Comparison of ENCODE assay signal across 1 cellular context in genomic region chr19:18385675-18386542, GRCh38.
TF ChIP-seq lines count a peak whose summit lies in the region.

GDF15 (plus strand) TSS chr19:18386158; CDS start chr19:18386190, 32 bp downstream.

TF ChIP-seq in K562, 482 proteins besides CTCF, POLR2A, EP300 and RAD21 (continued from another document and continues in another):
- TF ChIP-seq ZBTB33 (CRISPR knock-in tag; IDR thresholded peaks at IDR 0.05) (peak; percentile 35), ZNF431 (CRISPR knock-in tag; IDR thresholded peaks at IDR 0.05) (peak; percentile 63; the same call in 1 of the 2 replicates), HMGXB4 (CRISPR knock-in tag; IDR thresholded peaks at IDR 0.05) (peak; percentile 94), SMAD4 (CRISPR knock-in tag; conservative IDR thresholded peaks at IDR 0.05) (peak; percentile 93), E2F6 (IDR thresholded peaks at IDR 0.05; ENCODE audit: borderline replicate concordance in 1 of 2, extremely low read depth in 1 of 2, insufficient read depth in 1 of 2, insufficient read length in 1 of 2, low read depth in 1 of 2, low read length in 1 of 2, poor library complexity in 1 of 2, severe bottlenecking in 1 of 2) (peak; percentile 41 to 66), ETV1 (tag; conservative IDR thresholded peaks at IDR 0.05; ENCODE audit: low read depth) (peak; percentile 36; the same call in 1 of the 2 replicates), HEY1 (CRISPR knock-in tag; IDR thresholded peaks at IDR 0.05; ENCODE audit: borderline replicate concordance) (peak; percentile 5; the same call in 1 of the 2 replicates), NFE2 (IDR thresholded peaks at IDR 0.05; ENCODE audit: low read depth) (peak; percentile 46), GABPB2 (CRISPR knock-in tag; conservative IDR thresholded peaks at IDR 0.05) (peak; percentile 59; the same call in 1 of the 2 replicates), HMG20B (CRISPR knock-in tag; IDR thresholded peaks at IDR 0.05) (no peak; the same call in 1 of the 2 replicates), SMAD1 (IDR thresholded peaks at IDR 0.05; ENCODE audit: low read depth, low read length, partially characterized antibody) (peak; percentile 98), KLF13 (tag; IDR thresholded peaks at IDR 0.05; ENCODE audit: borderline replicate concordance, low read depth) (peak; percentile 52), RBM39 (optimal IDR thresholded peaks at IDR 0.05; ENCODE audit: low read depth, low read length) (peak; percentile 68), SMC3 (conservative IDR thresholded peaks at IDR 0.05; ENCODE audit: insufficient read depth, low read depth, low read length) (peak; percentile 57), L3MBTL2 (IDR thresholded peaks at IDR 0.05) (peak; percentile 67), NBN (IDR thresholded peaks at IDR 0.05; ENCODE audit: low read depth) (peak; percentile 93), SIRT6 (IDR thresholded peaks at IDR 0.05; ENCODE audit: low read depth, low read length) (no peak), COPS2 (conservative IDR thresholded peaks at IDR 0.05) (no peak), PATZ1 (CRISPR knock-in tag; IDR thresholded peaks at IDR 0.05; ENCODE audit: borderline replicate concordance) (no peak; the same call in 1 of the 2 replicates), JUNB (CRISPR knock-in tag; conservative IDR thresholded peaks at IDR 0.05) (no peak), ARID2 (IDR thresholded peaks at IDR 0.05) (no peak), ZFP30 (CRISPR knock-in tag; IDR thresholded peaks at IDR 0.05; ENCODE audit: borderline replicate concordance) (no peak), HNRNPL (IDR thresholded peaks at IDR 0.05; ENCODE audit: low read depth, low read length) (no peak), IFI16 (CRISPR knock-in tag; IDR thresholded peaks at IDR 0.05) (no peak), HDGF (IDR thresholded peaks at IDR 0.05) (0 out of 2 replicates have a peak, but pooled peaks have one; percentile 33), ZNF445 (CRISPR knock-in tag; IDR thresholded peaks at IDR 0.05; ENCODE audit: low read depth) (no peak), FOXK1 (CRISPR knock-in tag; IDR thresholded peaks at IDR 0.05; ENCODE audit: borderline replicate concordance) (no peak), KLF1 (tag; IDR thresholded peaks at IDR 0.05) (no peak), TOE1 (IDR thresholded peaks at IDR 0.05; ENCODE audit: borderline replicate concordance) (peak; percentile 79; the same call in 1 of the 2 replicates), TOE1 (CRISPR knock-in tag; IDR thresholded peaks at IDR 0.05; ENCODE audit: borderline replicate concordance, low read depth) (peak; percentile 95; the same call in 1 of the 2 replicates), CBX8 (IDR thresholded peaks at IDR 0.05; ENCODE audit: borderline replicate concordance, extremely low read depth, low read depth, low read length, poor library complexity, severe bottlenecking) (no peak), ZNF274 (IDR thresholded peaks at IDR 0.05; ENCODE audit: borderline replicate concordance, low read depth, low read length) (no peak), PHF8 (IDR thresholded peaks at IDR 0.05; ENCODE audit: borderline replicate concordance, low read length) (peak; percentile 67; the same call in 1 of the 2 replicates), EZH2 (IDR thresholded peaks at IDR 0.05; ENCODE audit: borderline replicate concordance, low read depth, low read length) (no peak), TRIM28 (IDR thresholded peaks at IDR 0.05) (peak; percentile 51; the same call in 1 of the 2 replicates), NR2C2 (CRISPR knock-in tag; IDR thresholded peaks at IDR 0.05) (peak; percentile 60; the same call in 1 of the 2 replicates), NR2C2 (tag; IDR thresholded peaks at IDR 0.05) (peak; percentile 86), TAL1 (IDR thresholded peaks at IDR 0.05) (no peak), TRIM24 (IDR thresholded peaks at IDR 0.05) (peak in 1 of 2 experiments; percentile 80; a peak in 2 of 4 replicates), DEAF1 (CRISPR knock-in tag; IDR thresholded peaks at IDR 0.05) (0 out of 2 replicates have a peak, but pooled peaks have one; percentile 56), ERF (CRISPR knock-in tag; IDR thresholded peaks at IDR 0.05) (0 out of 2 replicates have a peak, but pooled peaks have one; percentile 48), ZNF121 (CRISPR knock-in tag; conservative IDR thresholded peaks at IDR 0.05) (no peak), EGR1 (conservative IDR thresholded peaks at IDR 0.05) (peak; percentile 82), ZNF449 (CRISPR knock-in tag; IDR thresholded peaks at IDR 0.05) (no peak), NRF1 (conservative IDR thresholded peaks at IDR 0.05 in 1 of 2, IDR thresholded peaks at IDR 0.05 in 1 of 2) (peak; percentile 71 to 76), ZNF77 (CRISPR knock-in tag; IDR thresholded peaks at IDR 0.05) (no peak), ETV5 (CRISPR knock-in tag; IDR thresholded peaks at IDR 0.05; ENCODE audit: low read depth) (no peak), HNRNPLL (IDR thresholded peaks at IDR 0.05; ENCODE audit: low read depth, low read length, poor library complexity, severe bottlenecking) (peak; percentile 79), MBD2 (IDR thresholded peaks at IDR 0.05; ENCODE audit: borderline replicate concordance, low read depth) (peak; percentile 74; the same call in 1 of the 2 replicates), VEZF1 (CRISPR knock-in tag; IDR thresholded peaks at IDR 0.05) (peak; percentile 97), RBFOX2 (IDR thresholded peaks at IDR 0.05; ENCODE audit: low read depth, low read length) (peak; percentile 93), EHMT2 (IDR thresholded peaks at IDR 0.05) (no peak), SIN3A (IDR thresholded peaks at IDR 0.05; ENCODE audit: borderline replicate concordance in 2 of 2, control insufficient read depth in 1 of 2, low read depth in 2 of 2, low read length in 2 of 2) (0 out of 4 replicates have a peak, but pooled peaks of 1 of the 2 experiments have one; percentile 44), ZC3H8 (IDR thresholded peaks at IDR 0.05) (peak; percentile 40; the same call in 1 of the 2 replicates), TAF15 (IDR thresholded peaks at IDR 0.05; ENCODE audit: low read depth, low read length) (no peak), HBP1 (CRISPR knock-in tag; IDR thresholded peaks at IDR 0.05) (no peak), E2F8 (IDR thresholded peaks at IDR 0.05; ENCODE audit: low read depth, partially characterized antibody) (no peak)
